Comparison of ENCODE assay signal across 9 cellular contexts in the genomic region with DNA sequence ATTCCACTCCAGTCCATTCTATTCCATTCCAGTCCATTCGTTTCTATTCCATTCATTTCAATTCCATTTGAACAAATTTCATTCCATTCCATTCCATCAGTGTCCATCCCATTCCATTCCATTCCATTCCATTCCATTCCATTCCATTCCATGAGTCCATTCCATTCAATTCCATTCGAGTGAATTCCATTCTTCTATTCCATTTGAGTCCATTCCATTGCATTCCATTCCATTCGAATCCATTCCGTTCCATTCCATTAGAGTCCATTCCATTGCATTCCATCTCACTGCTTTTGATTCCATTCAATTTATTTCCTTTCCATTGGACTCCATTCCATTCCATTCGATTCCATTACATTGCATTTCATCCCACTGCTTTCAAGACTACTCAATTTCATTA.
"Had no signal": no experiment of that assay in that cellular context is flagged by ENCODE, and none has a peak within 500 bp of the region (broad histone marks: within the 10 kb centered on the region; RNA-seq: fewer than 3 reads in every experiment).

No MANE protein-coding gene starts in this region.

- H3K4me3 ChIP-seq: HAP-1 had no signal

- H3K4me1 ChIP-seq: HAP-1 had no signal

- DNase-seq: GOT3, H7, HFFc6, Kasumi-1, KG1 had no signal

- H3K36me3 ChIP-seq: HAP-1 had no signal

- H3K27ac Mint-ChIP-seq: HFFc6 had no signal

- H3K9me3 Mint-ChIP-seq: HFFc6 had no signal

- H3K4me3 Mint-ChIP-seq: HFFc6, IgD-negative memory B cell had no signal

- H3K27ac ChIP-seq: HL-60 had no signal

- ATAC-seq: HCT116 had no signal

- H3K27me3 Mint-ChIP-seq: IgD-negative memory B cell had no signal

- H3K36me3 Mint-ChIP-seq: IgD-negative memory B cell had no signal
